Comparison of ENCODE assay signal across 9 cellular contexts in genomic region chrX:25968920-25969319, GRCh38.
DNase-seq lines count a peak whose midpoint lies in the region; ATAC-seq lines count a peak whose summit lies in the region.
"Had no signal": no experiment of that assay in that cellular context is flagged by ENCODE, and none has a peak within 500 bp of the region (broad histone marks: within the 10 kb centered on the region; RNA-seq: fewer than 3 reads in every experiment).

No MANE protein-coding gene starts in this region.

- no peak for ATAC-seq in activated naive CD8-positive, alpha-beta T cell treated with anti-CD3 and anti-CD28 coated beads, Interleukin-2, amount 50 U/mL, for 24 hours
- ATAC-seq in GM21723 (IDR thresholded peaks at IDR 0.05; ENCODE audit: unreplicated experiment) = no peak
- no peak for ATAC-seq in HG02678 (IDR thresholded peaks at IDR 0.05; ENCODE audit: unreplicated experiment)
- no peak for ATAC-seq in left lobe of liver

- no peaks in the 10 kb centered on the region for H3K27me3 Mint-ChIP-seq in activated naive CD8-positive, alpha-beta T cell treated with anti-CD3 and anti-CD28 coated beads, Interleukin-2, amount 50 U/mL, for 24 hours
- H3K27me3 Mint-ChIP-seq: dendritic cell treated with granulocyte-macrophage colony-stimulating factor and Interleukin-4, amounts not matched to agents 40 ng/mL and 50 ng/mL, for 4 days had no signal

- no peak overlapping the region for H3K4me3 Mint-ChIP-seq in activated naive CD8-positive, alpha-beta T cell treated with anti-CD3 and anti-CD28 coated beads, Interleukin-2, amount 50 U/mL, for 24 hours
- H3K4me3 Mint-ChIP-seq: dendritic cell treated with granulocyte-macrophage colony-stimulating factor and Interleukin-4, amounts not matched to agents 40 ng/mL and 50 ng/mL, for 4 days had no signal

- DNase-seq in SKM-1 treated with dmso at 0.1 percent for 144 hours (lab: John Stamatoyannopoulos, UW; ENCODE audit: unreplicated experiment) (peak; percentile 4), SKM-1 (lab: John Stamatoyannopoulos, UW; ENCODE audit: unreplicated experiment) (no peak), KG1 (lab: John Stamatoyannopoulos, UW) (peak; percentile 2), lung microvascular endothelial cell (ENCODE audit: low read depth in 2 of 2) (peak; percentile 1 to 47), left lobe of liver (ENCODE audit: low spot score) (no peak)
- peak; percentile 1 for DNase-seq in activated naive CD8-positive, alpha-beta T cell treated with anti-CD3 and anti-CD28 coated beads, Interleukin-2, amount 50 U/mL, for 24 hours

- no peak overlapping the region for H3K27ac Mint-ChIP-seq in activated naive CD8-positive, alpha-beta T cell treated with anti-CD3 and anti-CD28 coated beads, Interleukin-2, amount 50 U/mL, for 24 hours
- H3K27ac Mint-ChIP-seq: dendritic cell treated with granulocyte-macrophage colony-stimulating factor and Interleukin-4, amounts not matched to agents 40 ng/mL and 50 ng/mL, for 4 days had no signal

- H3K9me3 Mint-ChIP-seq in activated naive CD8-positive, alpha-beta T cell treated with anti-CD3 and anti-CD28 coated beads, Interleukin-2, amount 50 U/mL, for 24 hours = peaks cover 9% of the 10 kb centered on the region

- no peaks in the 10 kb centered on the region for H3K36me3 Mint-ChIP-seq in activated naive CD8-positive, alpha-beta T cell treated with anti-CD3 and anti-CD28 coated beads, Interleukin-2, amount 50 U/mL, for 24 hours (ENCODE audit: low read depth)

- H3K4me1 Mint-ChIP-seq in activated naive CD8-positive, alpha-beta T cell treated with anti-CD3 and anti-CD28 coated beads, Interleukin-2, amount 50 U/mL, for 24 hours = no peaks in the 10 kb centered on the region

Comparison
In these comparisons a context has a peak if more than half of its experiments do, and no peak if none do; other contexts are left out.
1. DNase-seq: peak in SKM-1 treated with dmso at 0.1 percent for 144 hours (single experiment), KG1 (single experiment), activated naive CD8-positive, alpha-beta T cell treated with anti-CD3 and anti-CD28 coated beads, Interleukin-2, amount 50 U/mL, for 24 hours (single experiment) and lung microvascular endothelial cell (2 of 2); none in SKM-1 (single experiment) and left lobe of liver (single experiment).